Comparison of ENCODE assay signal across 13 cellular contexts in the genomic region with DNA sequence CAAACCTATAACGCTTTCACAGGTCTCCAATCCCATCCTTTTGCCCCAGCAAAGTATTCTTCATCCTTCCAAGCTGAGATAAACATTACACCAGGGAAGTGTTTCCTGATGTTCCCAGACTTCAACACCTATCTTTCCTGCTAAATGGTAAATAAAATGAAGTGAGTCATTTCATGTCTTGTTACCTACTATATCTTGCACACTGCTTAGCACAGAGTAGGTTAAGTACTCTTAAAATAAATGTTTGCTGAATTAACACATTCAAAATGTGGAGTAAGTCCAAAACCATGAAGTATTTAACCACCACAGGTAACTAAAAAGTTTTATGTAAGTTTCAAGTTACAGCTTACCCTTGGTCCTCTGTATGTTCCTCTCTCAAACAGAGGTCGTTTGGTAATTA. TPM values are rescaled to one million over a fixed set of nuclear protein-coding genes. Genes with fewer than 3 reads are reported as not detected.
DNase-seq lines count a peak whose midpoint lies in the region; ATAC-seq, FAIRE-seq and TF ChIP-seq lines count a peak whose summit lies in the region.
"Had no signal": no experiment of that assay in that cellular context is flagged by ENCODE, and none has a peak within 500 bp of the region (broad histone marks: within the 10 kb centered on the region; RNA-seq: fewer than 3 reads in every experiment).

No MANE protein-coding gene starts in this region.

- peaks cover 82% of the 10 kb centered on the region for H3K4me1 ChIP-seq in CD4-positive, alpha-beta memory T cell (ENCODE audit: insufficient read depth, low read length)
- H3K4me1 ChIP-seq in HUES64 (ENCODE audit: insufficient read depth, low read length): peaks cover 67% of the 10 kb centered on the region
- peaks cover 0 to 22% of the 10 kb centered on the region in 2 experiments; a peak in 3 of 5 replicates for H3K4me1 ChIP-seq in K562 (replicated peaks in 1 of 2; ENCODE audit: control insufficient read depth in 2 of 2, insufficient read depth in 2 of 2, low read length in 2 of 2)
- peaks cover 0 to 44% (median 14%) of the 10 kb centered on the region in 4 donors for H3K4me1 ChIP-seq in Peyer's patch

- CTCF ChIA-PET in CD4-positive, alpha-beta memory T cell (lab: Charles Lee; ENCODE audit: partially characterized antibody): interaction anchor here (7.3 kb wide), 1 partner anchor 10 kb away, joined by 72 read pairs; no protein-coding TSS in a partner anchor
- CTCF ChIA-PET in K562 (lab: Yijun Ruan, JAX; ENCODE audit: low intra/inter-chr PET ratio): interaction anchor here (0.7 kb wide), 1 partner anchor 97 kb away, joined by 4 read pairs; no protein-coding TSS in a partner anchor

- TF ChIP-seq EP300 in K562 (IDR thresholded peaks at IDR 0.05; ENCODE audit: low read length): no peak

- WGBS in HUES64: 94% methylated on average over 1 of the region's 2 CpGs
- 7% methylated on average over 2 of the region's 2 CpGs for WGBS in K562 (ENCODE audit: insufficient coverage, low coverage, missing lambda C conversion rate)

- intact Hi-C loops in CD4-positive, alpha-beta memory T cell (cut with micrococcal nuclease): loop anchor here (1.0 kb wide), 1 partner anchor 8 kb away; no protein-coding TSS in a partner anchor
- intact Hi-C loops in K562 (cut with micrococcal nuclease): no loop called here

- no peak for FAIRE-seq in K562 (lab: Jason Lieb, UNC)

- in situ Hi-C loops in K562 (cut with MboI): no loop called here

- H3K4me3 ChIP-seq in CD4-positive, alpha-beta memory T cell (ENCODE audit: low read length in 2 of 2): peak overlapping the region in 1 of 2 donors; percentile 20
- H3K4me3 ChIP-seq in HUES64 (ENCODE audit: low read length): peak overlapping the region; percentile 90
- H3K4me3 ChIP-seq in K562: peak overlapping the region; percentile 70; the same call in 1 of the 2 replicates
- no peak overlapping the region for H3K4me3 ChIP-seq in Peyer's patch

- H3K27me3 ChIP-seq in CD4-positive, alpha-beta memory T cell (ENCODE audit: insufficient read depth, low read length): no peaks in the 10 kb centered on the region
- H3K27me3 ChIP-seq in HUES64 (ENCODE audit: insufficient read depth, low read length): no peaks in the 10 kb centered on the region
- H3K27me3 ChIP-seq in K562 (ENCODE audit: control insufficient read depth in 2 of 2, insufficient read depth in 2 of 2, low read length in 2 of 2): no peaks in the 10 kb centered on the region
- H3K27me3 ChIP-seq in Peyer's patch: no peaks in the 10 kb centered on the region

- H3K79me2 ChIP-seq in K562 (ENCODE audit: control insufficient read depth, insufficient read depth, low read length): peaks cover 100% of the 10 kb centered on the region

- H4K20me1 ChIP-seq in K562 (replicated peaks; ENCODE audit: control insufficient read depth, insufficient read depth, low read length): peaks cover 12% of the 10 kb centered on the region; the same call in 1 of the 2 replicates

- TF ChIP-seq POLR2A in K562 (conservative IDR thresholded peaks at IDR 0.05) (no peak), Peyer's patch (IDR thresholded peaks at IDR 0.05) (no peak)

- H3K9me1 ChIP-seq in K562 (ENCODE audit: control insufficient read depth, insufficient read depth, low read length): no peaks in the 10 kb centered on the region

- POLR2A ChIA-PET in CD4-positive, alpha-beta memory T cell (lab: Charles Lee; ENCODE audit: partially characterized antibody): interaction anchor here (0.8 to 3.3 kb wide), 2 partner anchors 9 to 79 kb away, joined by 7 to 16 read pairs; a partner anchor contains a TSS
- POLR2A ChIA-PET in K562 (lab: Yijun Ruan, JAX): interaction anchor here (0.6 kb wide), 2 partner anchors 86 to 937 kb away, joined by 3 to 4 read pairs; no protein-coding TSS in a partner anchor
- POLR2A ChIA-PET in naive thymus-derived CD8-positive, alpha-beta T cell (lab: Charles Lee): interaction anchor here (1.0 to 6.5 kb wide), 2 partner anchors 9 to 99 kb away, joined by 3 to 107 read pairs; no protein-coding TSS in a partner anchor

- no peaks in the 10 kb centered on the region for H3K9me3 ChIP-seq in CD4-positive, alpha-beta memory T cell (ENCODE audit: control insufficient read depth in 1 of 2, low read length in 2 of 2)
- no peaks in the 10 kb centered on the region for H3K9me3 ChIP-seq in HUES64 (ENCODE audit: insufficient read depth, low read depth, low read length)
- no peaks in the 10 kb centered on the region for H3K9me3 ChIP-seq in K562 (replicated peaks; ENCODE audit: control insufficient read depth, insufficient read depth, low read depth, low read length)
- no peaks in the 10 kb centered on the region for H3K9me3 ChIP-seq in Peyer's patch

- ATAC-seq in K562: no peak
- ATAC-seq in naive thymus-derived CD8-positive, alpha-beta T cell: no peak
- ATAC-seq in GM21576 (IDR thresholded peaks at IDR 0.05; ENCODE audit: unreplicated experiment): no peak
- no peak for ATAC-seq in HG03378 (IDR thresholded peaks at IDR 0.05; ENCODE audit: unreplicated experiment)
- ATAC-seq: esophagus mucosa, left cardiac atrium, sciatic nerve had no signal

- TF ChIP-seq CTCF in K562 (IDR thresholded peaks at IDR 0.05 in 2 of 3, conservative IDR thresholded peaks at IDR 0.05 in 1 of 3; ENCODE audit: insufficient read depth in 2 of 3, low read depth in 1 of 3, low read length in 3 of 3) (no peak), Peyer's patch (IDR thresholded peaks at IDR 0.05) (no peak)

- peaks cover 5% of the 10 kb centered on the region for H3K36me3 ChIP-seq in CD4-positive, alpha-beta memory T cell (ENCODE audit: insufficient read depth, low read length)
- H3K36me3 ChIP-seq in HUES64 (ENCODE audit: insufficient read depth, low read length) (peaks cover 37% of the 10 kb centered on the region), K562 (ENCODE audit: control insufficient read depth, insufficient read depth, low read length) (peaks cover 48% of the 10 kb centered on the region), Peyer's patch (peaks cover 0 to 8% (median 0%) of the 10 kb centered on the region in 3 donors)

- H3K27ac Mint-ChIP-seq in CD4-positive, alpha-beta memory T cell: peak overlapping the region in 6 of 7 donors; percentile 63 to 92 (median 76)
- peak overlapping the region in 9 of 10 donors; percentile 54 to 92 (median 73) for H3K27ac Mint-ChIP-seq in naive thymus-derived CD8-positive, alpha-beta T cell

- no peak for TF ChIP-seq RAD21 in K562 (CRISPR knock-in tag; conservative IDR thresholded peaks at IDR 0.05 in 1 of 2, IDR thresholded peaks at IDR 0.05 in 1 of 2)

- no peak overlapping the region for H3K4me3 Mint-ChIP-seq in CD4-positive, alpha-beta memory T cell
- H3K4me3 Mint-ChIP-seq in naive thymus-derived CD8-positive, alpha-beta T cell: no peak overlapping the region

- no peak overlapping the region for H2AFZ ChIP-seq in K562 (ENCODE audit: low read depth, low read length)

- peaks cover 7 to 35% of the 10 kb centered on the region in 2 donors for H3K36me3 Mint-ChIP-seq in CD4-positive, alpha-beta memory T cell
- H3K36me3 Mint-ChIP-seq in naive thymus-derived CD8-positive, alpha-beta T cell: peaks cover 0 to 45% (median 4%) of the 10 kb centered on the region in 3 donors

- no peaks in the 10 kb centered on the region for H3K27me3 Mint-ChIP-seq in CD4-positive, alpha-beta memory T cell
- no peaks in the 10 kb centered on the region for H3K27me3 Mint-ChIP-seq in naive thymus-derived CD8-positive, alpha-beta T cell

- H3K9ac ChIP-seq in HUES64 (ENCODE audit: low read depth, low read length) (0 out of 2 replicates have a peak overlapping the region, but pooled peaks have one; percentile 10), K562 (ENCODE audit: insufficient read depth in 1 of 2, low read depth in 2 of 2, low read length in 2 of 2) (peak overlapping the region in 1 of 2 experiments; percentile 95; a peak in 2 of 4 replicates)

- H3K4me1 Mint-ChIP-seq in CD4-positive, alpha-beta memory T cell: peaks cover 18 to 63% (median 43%) of the 10 kb centered on the region in 4 donors
- peaks cover 15 to 51% (median 42%) of the 10 kb centered on the region in 4 donors for H3K4me1 Mint-ChIP-seq in naive thymus-derived CD8-positive, alpha-beta T cell

- DNase-seq in CD4-positive, alpha-beta memory T cell: no peak
- DNase-seq in K562 (ENCODE audit: extremely low read depth in 1 of 4, low spot score in 3 of 4): no peak
- DNase-seq in naive thymus-derived CD8-positive, alpha-beta T cell: no peak
- DNase-seq in Peyer's patch: no peak
- no peak for DNase-seq in UCSD-AML1 (lab: John Stamatoyannopoulos, UW; ENCODE audit: unreplicated experiment)
- DNase-seq: activated gamma-delta T cell, left cardiac atrium, NCI-H526 treated with DMSO at 0.1 percent for 48 hours had no signal

- H3K9me3 Mint-ChIP-seq in CD4-positive, alpha-beta memory T cell: no peaks in the 10 kb centered on the region
- no peaks in the 10 kb centered on the region for H3K9me3 Mint-ChIP-seq in naive thymus-derived CD8-positive, alpha-beta T cell

- peak overlapping the region; percentile 14 for H3K27ac ChIP-seq in CD4-positive, alpha-beta memory T cell (ENCODE audit: low read depth, low read length)
- H3K27ac ChIP-seq in HUES64 (ENCODE audit: low read depth, low read length) (no peak overlapping the region), K562 (ENCODE audit: extremely low read depth, low read depth, low read length) (peak overlapping the region; percentile 99; the same call in 2 of the 3 replicates), Peyer's patch (peak overlapping the region in 1 of 4 donors; percentile 27)

- peak overlapping the region; percentile 93 for H3K4me2 ChIP-seq in K562 (ENCODE audit: insufficient read depth, low read length)

- BruUV-seq in K562 (replicated peaks; lab: Mats Ljungman, UMichigan): no TSS peak

RNA-seq across cellular contexts. Expression of a gene that starts 3.4 kb away (rescaled TPM):
- total RNA-seq in CD4-positive, alpha-beta memory T cell: 10 to 100 TPM; 94.1 to 96.3 TPM
- polyA plus RNA-seq in CD4-positive, alpha-beta memory T cell: 10 to 100 TPM in 1 of 2 donors, 1 to 10 TPM in 1; 9.5 to 15.9 TPM
- polyA plus RNA-seq in HUES64 (2013, experiment 1 of 2): 42.8 TPM
- polyA plus RNA-seq in HUES64 (2013, experiment 2 of 2): 46.3 TPM
- total RNA-seq in K562 (2011; cell fraction: chromatin; rRNA removed; ENCODE audit: low replicate concordance): 33.4 and 118 TPM in 2 replicates
- 15.3 and 21.4 TPM in 2 replicates for total RNA-seq in K562 (2011; cell fraction: nucleolus; rRNA removed)
- 51.2 and 76.0 TPM in 2 replicates for total RNA-seq in K562 (2011; cell fraction: nucleoplasm; rRNA removed)
- total RNA-seq in K562 (2014; rRNA removed): 17.3 and 18.8 TPM in 2 replicates
- total RNA-seq in K562 (2014; rRNA removed; fragmentation: Illumina TruSeq; extraction: Trizol): 35.0 and 39.7 TPM in 2 replicates
- total RNA-seq in K562 (2015; rRNA removed; fragmentation: Illumina TruSeq; extraction: Trizol): 37.9 and 42.2 TPM in 2 replicates
- total RNA-seq in K562 (2021): 30.2 and 31.7 TPM in 2 replicates
- 21.6 and 26.4 TPM in 2 replicates for polyA plus RNA-seq in K562 (2011; rRNA removed)
- polyA plus RNA-seq in K562 (2011; cell fraction: cytosol; rRNA removed): 5.0 and 8.4 TPM in 2 replicates
- 47.1 and 53.8 TPM in 2 replicates for polyA plus RNA-seq in K562 (2011; cell fraction: nucleus; rRNA removed)
- polyA plus RNA-seq in K562 (2012): 15.4 and 18.7 TPM in 2 replicates
- polyA plus RNA-seq in K562 (2014; fragmentation: Illumina TruSeq; extraction: Trizol): 29.4 and 42.4 TPM in 2 replicates
- 10 to 100 TPM; 10.0 to 10.1 TPM for polyA plus RNA-seq in K562 (2014; fragmentation: Nextera tagmentation; extraction: Ambion mirVana)
- 24.1 and 24.9 TPM in 2 replicates for polyA plus RNA-seq in K562 (2014; rRNA removed)
- 24.0 and 29.6 TPM in 2 replicates for polyA minus RNA-seq in K562 (2011; rRNA and poly(A)+ RNA removed)
- 8.9 and 9.5 TPM in 2 replicates for polyA minus RNA-seq in K562 (2011; cell fraction: cytosol; rRNA and poly(A)+ RNA removed)
- 34.6 and 62.4 TPM in 2 replicates for polyA minus RNA-seq in K562 (2011; cell fraction: nucleus; rRNA and poly(A)+ RNA removed)
- total RNA-seq in naive thymus-derived CD8-positive, alpha-beta T cell: 100 to 1,000 TPM; 138 to 142 TPM
- polyA plus RNA-seq in naive thymus-derived CD8-positive, alpha-beta T cell: 10 to 100 TPM; 14.1 to 17.0 (median 16.1) TPM
- total RNA-seq in Peyer's patch: 10 to 100 TPM; 34.8 to 96.6 (median 44.5) TPM

Comparison
In these comparisons a context has a peak if more than half of its experiments do, and no peak if none do; other contexts are left out.
1. H3K4me3 ChIP-seq: peak in HUES64 (single experiment) and K562 (single experiment); none in Peyer's patch (0 of 4).